ENCODE assay signal across 11 cellular contexts in genomic region chr21:29145837-29146453, GRCh38. TPM values are rescaled to one million over a fixed set of nuclear protein-coding genes. Genes with fewer than 3 reads are reported as not detected.
DNase-seq lines count a peak whose midpoint lies in the region; ATAC-seq and TF ChIP-seq lines count a peak whose summit lies in the region.
"Had no signal": no experiment of that assay in that cellular context is flagged by ENCODE, and none has a peak within 500 bp of the region (broad histone marks: within the 10 kb centered on the region; RNA-seq: fewer than 3 reads in every experiment).

No MANE protein-coding gene starts in this region.

- H3K4me1 Mint-ChIP-seq in activated CD4-positive, alpha-beta memory T cell treated with anti-CD3 and anti-CD28 coated beads for 36 hours (ENCODE audit: low read depth), result peaks cover 6% of the 10 kb centered on the region

- peak overlapping the region; percentile 74 for H3K27ac ChIP-seq in BLaER1

- intact Hi-C loops in activated CD4-positive, alpha-beta memory T cell treated with anti-CD3 and anti-CD28 coated beads for 36 hours (cut with micrococcal nuclease), result no loop called here

- H3K4me3 ChIP-seq in BLaER1 (no peak overlapping the region), epithelial cell of esophagus (ENCODE audit: low read length) (no peak overlapping the region)
- no peak overlapping the region for H3K4me3 ChIP-seq in Jurkat, Clone E6-1 (ENCODE audit: low read length)

- H3K4me2 ChIP-seq in BLaER1, result peak overlapping the region; percentile 61

- H3K4me1 ChIP-seq in BLaER1, result peaks cover 52% of the 10 kb centered on the region

- H3K27me3 Mint-ChIP-seq in activated CD4-positive, alpha-beta memory T cell treated with anti-CD3 and anti-CD28 coated beads for 36 hours, result no peaks in the 10 kb centered on the region
- H3K27me3 Mint-ChIP-seq: dendritic cell treated with granulocyte-macrophage colony-stimulating factor and Interleukin-4, amounts not matched to agents 40 ng/mL and 50 ng/mL, for 4 days had no signal

- DNase-seq in Jurkat, Clone E6-1 (ENCODE audit: low read depth, low spot score), result peak; percentile 22
- DNase-seq in epithelial cell of esophagus (ENCODE audit: low read depth) (peak; percentile 92), renal cortical epithelial cell (ENCODE audit: low read depth) (peak; percentile 50), NCI-H2196 treated with DMSO at 0.1 percent for 48 hours (lab: John Stamatoyannopoulos, UW; ENCODE audit: unreplicated experiment) (no peak)
- no peak for DNase-seq in activated CD4-positive, alpha-beta memory T cell treated with anti-CD3 and anti-CD28 coated beads for 36 hours
- DNase-seq: KBM-7, NCI-H526 treated with DMSO at 0.1 percent for 48 hours had no signal

- H3K27me3 ChIP-seq in BLaER1, result no peaks in the 10 kb centered on the region

- no peaks in the 10 kb centered on the region for H4K20me1 ChIP-seq in BLaER1

- H3K9me3 Mint-ChIP-seq in activated CD4-positive, alpha-beta memory T cell treated with anti-CD3 and anti-CD28 coated beads for 36 hours, result no peaks in the 10 kb centered on the region
- H3K9me3 Mint-ChIP-seq: dendritic cell treated with granulocyte-macrophage colony-stimulating factor and Interleukin-4, amounts not matched to agents 40 ng/mL and 50 ng/mL, for 4 days had no signal

- no peaks in the 10 kb centered on the region for H3K9me3 ChIP-seq in BLaER1

- no peaks in the 10 kb centered on the region for H3K36me3 Mint-ChIP-seq in activated CD4-positive, alpha-beta memory T cell treated with anti-CD3 and anti-CD28 coated beads for 36 hours

- ATAC-seq in GM19397 (IDR thresholded peaks at IDR 0.05; ENCODE audit: unreplicated experiment) (no peak), HG02938 (IDR thresholded peaks at IDR 0.05; ENCODE audit: unreplicated experiment) (no peak)

- CTCF ChIA-PET in activated CD4-positive, alpha-beta memory T cell treated with anti-CD3 and anti-CD28 coated beads for 36 hours (lab: Charles Lee), result interaction anchor here (0.7 to 0.9 kb wide), 2 partner anchors 230 to 251 kb away, joined by 3 read pairs; no protein-coding TSS in a partner anchor

- POLR2A ChIA-PET in activated CD4-positive, alpha-beta memory T cell treated with anti-CD3 and anti-CD28 coated beads for 36 hours (lab: Charles Lee), result no interaction called here

- peak overlapping the region; percentile 55; the same call in 1 of the 2 replicates for H3K9ac ChIP-seq in BLaER1

- H3K4me3 Mint-ChIP-seq in activated CD4-positive, alpha-beta memory T cell treated with anti-CD3 and anti-CD28 coated beads for 36 hours, result no peak overlapping the region
- H3K4me3 Mint-ChIP-seq: dendritic cell treated with granulocyte-macrophage colony-stimulating factor and Interleukin-4, amounts not matched to agents 40 ng/mL and 50 ng/mL, for 4 days had no signal

- no peak overlapping the region for H3K27ac Mint-ChIP-seq in activated CD4-positive, alpha-beta memory T cell treated with anti-CD3 and anti-CD28 coated beads for 36 hours
- H3K27ac Mint-ChIP-seq: dendritic cell treated with granulocyte-macrophage colony-stimulating factor and Interleukin-4, amounts not matched to agents 40 ng/mL and 50 ng/mL, for 4 days had no signal

- H3K36me3 ChIP-seq in BLaER1, result no peaks in the 10 kb centered on the region

- no peak for TF ChIP-seq CTCF in epithelial cell of esophagus (IDR thresholded peaks at IDR 0.05; ENCODE audit: insufficient read depth, low read depth, low read length, missing control alignments)

RNA-seq across cellular contexts. Expression of gene MAP3K7CL, which starts 15.5 kb away (rescaled TPM):
- polyA plus RNA-seq in Jurkat, Clone E6-1 (2012; ENCODE audit: insufficient read depth, insufficient read length), result not detected
- 9.6 and 25.5 TPM in 2 replicates for total RNA-seq in renal cortical epithelial cell
- 1 to 10 TPM; 4.8 to 5.7 TPM for total RNA-seq in activated CD4-positive, alpha-beta memory T cell treated with anti-CD3 and anti-CD28 coated beads for 36 hours

Comparison
In these comparisons a context has a peak if more than half of its experiments do, and no peak if none do; other contexts are left out.
1. DNase-seq: peak in Jurkat, Clone E6-1 (single experiment), epithelial cell of esophagus (single experiment) and renal cortical epithelial cell (single experiment); none in NCI-H2196 treated with DMSO at 0.1 percent for 48 hours (single experiment) and activated CD4-positive, alpha-beta memory T cell treated with anti-CD3 and anti-CD28 coated beads for 36 hours (single experiment).